Comparison of ENCODE assay signal across 20 cellular contexts in the genomic region with DNA sequence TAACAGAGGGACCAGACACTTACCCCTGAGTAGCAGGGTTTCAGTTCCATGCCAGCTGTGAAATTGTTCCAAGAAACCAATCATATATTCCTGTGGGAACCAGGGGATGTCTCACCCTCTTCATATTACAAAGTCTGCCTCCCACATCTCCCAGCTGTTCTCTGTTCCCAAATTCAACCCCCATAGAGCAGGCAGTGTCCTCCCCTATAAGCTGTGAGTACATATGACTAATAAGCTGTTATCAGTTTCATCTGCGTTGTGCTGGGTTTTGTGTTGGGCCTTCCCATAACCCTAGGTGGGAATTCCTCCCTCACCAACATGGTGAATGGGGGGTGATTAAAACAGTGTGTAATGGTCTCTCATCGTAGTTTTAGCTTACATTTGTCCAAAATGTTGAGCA. TPM values are rescaled to one million over a fixed set of nuclear protein-coding genes. Genes with fewer than 3 reads are reported as not detected.
DNase-seq lines count a peak whose midpoint lies in the region; ATAC-seq and TF ChIP-seq lines count a peak whose summit lies in the region.
"Had no signal": no experiment of that assay in that cellular context is flagged by ENCODE, and none has a peak within 500 bp of the region (broad histone marks: within the 10 kb centered on the region; RNA-seq: fewer than 3 reads in every experiment).

No MANE protein-coding gene starts in this region.

- CTCF ChIA-PET in mammary epithelial cell (lab: Charles Lee; ENCODE audit: low non-redundant PET), result no interaction called here

- no peak overlapping the region for H3K4me3 Mint-ChIP-seq in activated T-helper 17 cell treated with anti-CD3 and anti-CD28 coated beads, Interleukin-2, amount 50 U/mL, for 72 hours
- H3K4me3 Mint-ChIP-seq: activated CD4-positive, alpha-beta T cell treated with anti-CD3 and anti-CD28 coated beads, Interleukin-2, amount 10 ng/mL, durations not matched to agents 7 days and 5 days; activated naive CD8-positive, alpha-beta T cell treated with anti-CD3 and anti-CD28 coated beads, Interleukin-2, amount 50 U/mL, for 24 hours; CD8-positive, alpha-beta memory T cell; nephron had no signal

- peak; percentile 7 for DNase-seq in ELR (ENCODE audit: low read depth)
- DNase-seq in NCI-H226, result peak; percentile 41
- DNase-seq in mammary epithelial cell, result peak; percentile 69
- peak; percentile 63 for DNase-seq in non-pigmented ciliary epithelial cell (ENCODE audit: low read depth)
- no peak for DNase-seq in globus pallidus (ENCODE audit: low spot score)
- DNase-seq: activated CD4-positive, alpha-beta T cell treated with anti-CD3 and anti-CD28 coated beads, Interleukin-2, amount 10 ng/mL, durations not matched to agents 7 days and 5 days; activated effector memory CD4-positive, alpha-beta T cell treated with anti-CD3 and anti-CD28 coated beads, Interleukin-2, amount 50 U/mL, for 16 hours; activated naive CD8-positive, alpha-beta T cell treated with anti-CD3 and anti-CD28 coated beads, Interleukin-2, amount 50 U/mL, for 24 hours; CD8-positive, alpha-beta memory T cell; H7; mesendoderm; NCI-H1417; NCI-H748 treated with DMSO at 0.1 percent for 48 hours; stimulated activated CD4-positive, alpha-beta T cell treated with anti-CD3 and anti-CD28 coated beads, Interleukin-1b, Interleukin-23, amount 100 ng/mL, for 48 hours; stimulated activated naive CD4-positive, alpha-beta T cell treated with Interleukin-2 at 50 U/mL for 16 hours had no signal

- H3K36me3 Mint-ChIP-seq in activated T-helper 17 cell treated with anti-CD3 and anti-CD28 coated beads, Interleukin-2, amount 50 U/mL, for 72 hours (ENCODE audit: low read depth), result no peaks in the 10 kb centered on the region

- no peak overlapping the region for H3K4me3 ChIP-seq in mammary epithelial cell (replicated peaks in 1 of 3; ENCODE audit: insufficient read depth in 1 of 3, low read depth in 2 of 3, low read length in 3 of 3)
- H3K4me3 ChIP-seq: cardiac muscle cell, tibial nerve had no signal

- H3K4me1 Mint-ChIP-seq in activated T-helper 17 cell treated with anti-CD3 and anti-CD28 coated beads, Interleukin-2, amount 50 U/mL, for 72 hours, result no peaks in the 10 kb centered on the region
- H3K4me1 Mint-ChIP-seq: activated CD4-positive, alpha-beta T cell treated with anti-CD3 and anti-CD28 coated beads, Interleukin-2, amount 10 ng/mL, durations not matched to agents 7 days and 5 days; activated naive CD8-positive, alpha-beta T cell treated with anti-CD3 and anti-CD28 coated beads, Interleukin-2, amount 50 U/mL, for 24 hours; CD8-positive, alpha-beta memory T cell had no signal

- BruUV-seq in mammary epithelial cell (replicated peaks; lab: Mats Ljungman, UMichigan), result no TSS peak

- ATAC-seq in activated T-helper 17 cell treated with anti-CD3 and anti-CD28 coated beads, Interleukin-2, amount 50 U/mL, for 72 hours (replicated peaks), result no peak
- no peak for ATAC-seq in GM21447 (IDR thresholded peaks at IDR 0.05; ENCODE audit: unreplicated experiment)
- ATAC-seq: activated naive CD8-positive, alpha-beta T cell treated with anti-CD3 and anti-CD28 coated beads, Interleukin-2, amount 50 U/mL, for 24 hours had no signal

- H3K27ac ChIP-seq in mammary epithelial cell (ENCODE audit: insufficient read depth, low read depth, low read length), result no peak overlapping the region
- H3K27ac ChIP-seq: cardiac muscle cell, tibial nerve had no signal

- no peaks in the 10 kb centered on the region for H3K27me3 Mint-ChIP-seq in activated T-helper 17 cell treated with anti-CD3 and anti-CD28 coated beads, Interleukin-2, amount 50 U/mL, for 72 hours
- H3K27me3 Mint-ChIP-seq: activated CD4-positive, alpha-beta T cell treated with anti-CD3 and anti-CD28 coated beads, Interleukin-2, amount 10 ng/mL, durations not matched to agents 7 days and 5 days; activated naive CD8-positive, alpha-beta T cell treated with anti-CD3 and anti-CD28 coated beads, Interleukin-2, amount 50 U/mL, for 24 hours had no signal

- H3K27ac Mint-ChIP-seq in activated T-helper 17 cell treated with anti-CD3 and anti-CD28 coated beads, Interleukin-2, amount 50 U/mL, for 72 hours, result no peak overlapping the region
- H3K27ac Mint-ChIP-seq: activated CD4-positive, alpha-beta T cell treated with anti-CD3 and anti-CD28 coated beads, Interleukin-2, amount 10 ng/mL, durations not matched to agents 7 days and 5 days; activated naive CD8-positive, alpha-beta T cell treated with anti-CD3 and anti-CD28 coated beads, Interleukin-2, amount 50 U/mL, for 24 hours; CD8-positive, alpha-beta memory T cell; nephron had no signal

- H3K36me3 ChIP-seq in mammary epithelial cell (ENCODE audit: insufficient read depth, low read length), result peaks cover 2% of the 10 kb centered on the region
- H3K36me3 ChIP-seq: tibial nerve had no signal

- in situ Hi-C loops in mammary epithelial cell (cut with MboI; ENCODE audit: low sequenced_read_pairs in 2 of 2), result loop anchor here in 1 of 2 donors (10.0 kb wide), 1 partner anchor 110 kb away; no protein-coding TSS in a partner anchor

- dilution Hi-C loops in mammary epithelial cell (cut with HindIII; ENCODE audit: low sequenced_read_pairs), result no loop called here

- no peaks in the 10 kb centered on the region for H3K9me3 ChIP-seq in mammary epithelial cell (replicated peaks; ENCODE audit: insufficient read depth, low read length)
- H3K9me3 ChIP-seq: tibial nerve had no signal

- peaks cover 3% of the 10 kb centered on the region for H3K4me1 ChIP-seq in mammary epithelial cell (ENCODE audit: insufficient read depth, low read length)
- H3K4me1 ChIP-seq: tibial nerve had no signal

- H3K9me3 Mint-ChIP-seq in activated T-helper 17 cell treated with anti-CD3 and anti-CD28 coated beads, Interleukin-2, amount 50 U/mL, for 72 hours, result no peaks in the 10 kb centered on the region
- H3K9me3 Mint-ChIP-seq: activated naive CD8-positive, alpha-beta T cell treated with anti-CD3 and anti-CD28 coated beads, Interleukin-2, amount 50 U/mL, for 24 hours; CD8-positive, alpha-beta memory T cell; nephron had no signal

- WGBS in mammary epithelial cell (ENCODE audit: low coverage, missing lambda C conversion rate), result 78% methylated on average over 1 of the region's 2 CpGs

- H3K9ac ChIP-seq in mammary epithelial cell (ENCODE audit: insufficient read depth, low read length), result no peak overlapping the region

- no peak for TF ChIP-seq CTCF in mammary epithelial cell (conservative IDR thresholded peaks at IDR 0.05 in 1 of 2, IDR thresholded peaks at IDR 0.05 in 1 of 2; ENCODE audit: extremely low read depth in 1 of 2, insufficient read depth in 1 of 2, low read depth in 1 of 2, low read length in 2 of 2)

- no peaks in the 10 kb centered on the region for H4K20me1 ChIP-seq in mammary epithelial cell (ENCODE audit: insufficient read depth, low read length)

- no peak overlapping the region for H2AFZ ChIP-seq in mammary epithelial cell (ENCODE audit: low read depth, low read length)

- no peaks in the 10 kb centered on the region for H3K79me2 ChIP-seq in mammary epithelial cell (ENCODE audit: insufficient read depth, low read length)

- no peak overlapping the region for H3K4me2 ChIP-seq in mammary epithelial cell (ENCODE audit: insufficient read depth, low read depth, low read length)

- intact Hi-C loops in mammary epithelial cell (cut with micrococcal nuclease), result no loop called here

- H3K27me3 ChIP-seq in mammary epithelial cell (ENCODE audit: insufficient read depth, low read length), result no peaks in the 10 kb centered on the region
- H3K27me3 ChIP-seq: cardiac muscle cell, tibial nerve had no signal

RNA-seq across cellular contexts. Expression of a gene that starts 41.0 kb away (rescaled TPM):
- 10 to 100 TPM; 12.2 to 15.3 TPM for total RNA-seq in mammary epithelial cell
- 3.5 TPM for polyA plus RNA-seq in mammary epithelial cell
- polyA minus RNA-seq in mammary epithelial cell, result 8.1 TPM
- total RNA-seq in activated T-helper 17 cell treated with anti-CD3 and anti-CD28 coated beads, Interleukin-2, amount 50 U/mL, for 72 hours, result 10 to 100 TPM; 17.7 to 26.1 TPM

RNA-seq across cellular contexts. Expression of a gene that starts 41.3 kb away (rescaled TPM):
- total RNA-seq in mammary epithelial cell, result 10 to 100 TPM; 15.3 to 20.7 TPM
- polyA plus RNA-seq in mammary epithelial cell, result 9.7 TPM
- 2.7 TPM for polyA minus RNA-seq in mammary epithelial cell
- 10 to 100 TPM; 10.1 to 11.1 TPM for total RNA-seq in activated T-helper 17 cell treated with anti-CD3 and anti-CD28 coated beads, Interleukin-2, amount 50 U/mL, for 72 hours
